In genomic region chr1:201184734-201185453, GRCh38 we compare ENCODE assay signal across 8 cellular contexts. TPM values are rescaled to one million over a fixed set of nuclear protein-coding genes. Genes with fewer than 3 reads are reported as not detected.
DNase-seq lines count a peak whose midpoint lies in the region; ATAC-seq and TF ChIP-seq lines count a peak whose summit lies in the region.

No MANE protein-coding gene starts in this region.

- peak overlapping the region; percentile 14; the same call in 1 of the 2 replicates for H3K27ac ChIP-seq in WERI-Rb-1
- no peak overlapping the region for H3K27ac ChIP-seq in left ventricle myocardium inferior (replicated peaks)

- H3K4me2 ChIP-seq in Loucy (ENCODE audit: low read depth, low read length, poor library complexity, severe bottlenecking): no peak overlapping the region

- ATAC-seq in HG02973 (IDR thresholded peaks at IDR 0.05; ENCODE audit: unreplicated experiment): no peak
- no peak for ATAC-seq in GM18907 (IDR thresholded peaks at IDR 0.05; ENCODE audit: unreplicated experiment)

- H3K9ac ChIP-seq in Loucy (ENCODE audit: low read depth, low read length, poor library complexity, severe bottlenecking): no peak overlapping the region

- no peaks in the 10 kb centered on the region for H3K79me2 ChIP-seq in Loucy (ENCODE audit: insufficient read depth, low read length)

- peak; percentile 83 for DNase-seq in EL
- DNase-seq in WERI-Rb-1: peak; percentile 90
- DNase-seq in left ventricle myocardium inferior: no peak
- peak; percentile 53 for DNase-seq in smooth muscle cell of the brain vasculature (ENCODE audit: low read depth, low spot score)
- DNase-seq in activated CD8-positive, alpha-beta memory T cell treated with anti-CD3 and anti-CD28 coated beads, Interleukin-2, amount 50 U/mL, for 4 hours: no peak

- H3K9me2 ChIP-seq in Loucy (replicated peaks; ENCODE audit: low read depth, low read length): no peaks in the 10 kb centered on the region

- H3F3A ChIP-seq in Loucy (ENCODE audit: low read depth): no peaks in the 10 kb centered on the region

- no peaks in the 10 kb centered on the region for H3K4me1 ChIP-seq in Loucy (ENCODE audit: insufficient read depth, low read length, poor library complexity, severe bottlenecking)
- no peaks in the 10 kb centered on the region for H3K4me1 ChIP-seq in left ventricle myocardium inferior

- peak; percentile 67 for TF ChIP-seq CTCF in Loucy (conservative IDR thresholded peaks at IDR 0.05; ENCODE audit: low read length)
- TF ChIP-seq CTCF in WERI-Rb-1 (IDR thresholded peaks at IDR 0.05; ENCODE audit: low read depth, low read length): peak; percentile 99
- peak; percentile 47 for TF ChIP-seq CTCF in left ventricle myocardium inferior (IDR thresholded peaks at IDR 0.05; ENCODE audit: borderline replicate concordance)

- H3K4me3 ChIP-seq in Loucy (ENCODE audit: low read length, poor library complexity, severe bottlenecking): no peak overlapping the region
- no peak overlapping the region for H3K4me3 ChIP-seq in WERI-Rb-1 (ENCODE audit: low read depth, low read length)
- H3K4me3 ChIP-seq in left ventricle myocardium inferior: no peak overlapping the region

- H2AFZ ChIP-seq in Loucy (ENCODE audit: low read length): no peak overlapping the region

- no peaks in the 10 kb centered on the region for H3K36me3 ChIP-seq in Loucy (ENCODE audit: insufficient read depth, low read length)
- no peaks in the 10 kb centered on the region for H3K36me3 ChIP-seq in WERI-Rb-1
- no peaks in the 10 kb centered on the region for H3K36me3 ChIP-seq in left ventricle myocardium inferior

- H4K20me1 ChIP-seq in Loucy (ENCODE audit: insufficient read depth, low read length, poor library complexity, severe bottlenecking): no peaks in the 10 kb centered on the region

- intact Hi-C loops in left ventricle myocardium inferior (cut with micrococcal nuclease): no loop called here

- H3K9me3 ChIP-seq in Loucy (ENCODE audit: insufficient read depth, low read depth, low read length): no peaks in the 10 kb centered on the region
- H3K9me3 ChIP-seq in WERI-Rb-1 (ENCODE audit: severe bottlenecking): no peaks in the 10 kb centered on the region
- H3K9me3 ChIP-seq in left ventricle myocardium inferior (replicated peaks): no peaks in the 10 kb centered on the region

- H3K27me3 ChIP-seq in Loucy (ENCODE audit: insufficient read depth, low read length, poor library complexity, severe bottlenecking) (no peaks in the 10 kb centered on the region), WERI-Rb-1 (ENCODE audit: insufficient read depth, low read depth, severe bottlenecking) (no peaks in the 10 kb centered on the region), left ventricle myocardium inferior (ENCODE audit: low read depth) (peaks cover 27% of the 10 kb centered on the region)

RNA-seq across cellular contexts. Expression of gene IGFN1, which starts 5.7 kb away (rescaled TPM):
- not detected for total RNA-seq in left ventricle myocardium inferior

RNA-seq across cellular contexts. Expression of gene TMEM9, which starts 30.6 kb away (rescaled TPM):
- 25.3 TPM for total RNA-seq in left ventricle myocardium inferior

RNA-seq across cellular contexts. Expression of gene ASCL5, which starts 57.9 kb away (rescaled TPM):
- not detected for total RNA-seq in left ventricle myocardium inferior

Comparison
In these comparisons a context has a peak if more than half of its experiments do, and no peak if none do; other contexts are left out.
1. DNase-seq: peak in EL (single experiment), WERI-Rb-1 (single experiment) and smooth muscle cell of the brain vasculature (single experiment); none in left ventricle myocardium inferior (single experiment) and activated CD8-positive, alpha-beta memory T cell treated with anti-CD3 and anti-CD28 coated beads, Interleukin-2, amount 50 U/mL, for 4 hours (single experiment).
2. CTCF ChIP-seq: peak in every context shown above with its lines; median percentile 99 in WERI-Rb-1; 67 in Loucy; 47 in left ventricle myocardium inferior.